In the genomic region with DNA sequence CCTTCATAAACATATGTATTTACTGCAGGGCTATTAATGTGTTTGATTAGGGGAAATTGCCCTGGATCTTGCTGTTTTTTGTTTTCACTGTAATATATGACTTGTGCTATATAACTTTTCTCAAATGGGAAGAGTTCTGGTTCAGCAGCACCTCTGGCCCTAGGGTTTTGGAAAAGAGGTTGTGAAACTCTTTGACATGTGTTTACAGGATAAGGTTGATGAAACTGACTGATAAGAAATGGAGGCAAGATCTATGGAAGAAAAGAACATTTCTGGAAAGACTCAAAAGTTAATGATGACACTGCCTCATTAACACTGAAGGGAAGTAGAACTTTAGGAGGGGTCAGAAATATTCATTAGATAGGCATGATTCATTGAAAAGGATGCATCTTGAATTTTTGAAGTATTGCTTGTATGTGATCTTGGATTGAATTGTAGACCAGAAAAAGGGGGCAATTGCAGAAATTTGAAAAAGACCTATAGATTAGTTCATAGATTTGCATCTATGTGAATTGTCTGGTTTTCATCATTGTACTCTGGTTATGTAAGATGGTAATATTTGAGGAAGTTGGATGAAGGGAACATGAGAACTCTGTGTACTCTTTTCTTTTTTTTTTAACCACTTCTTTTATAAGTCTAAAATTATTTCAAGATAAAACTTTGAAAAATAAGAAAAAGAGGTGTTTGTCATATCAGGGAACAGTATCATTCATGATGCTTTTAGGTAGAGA, we compare ENCODE assay signal across 16 cellular contexts. TPM values are rescaled to one million over a fixed set of nuclear protein-coding genes. Genes with fewer than 3 reads are reported as not detected.
A peak's percentile ranks its signal among the peaks of the same experiment; 100 is the strongest.
DNase-seq lines count a peak whose midpoint lies in the region; ATAC-seq and TF ChIP-seq lines count a peak whose summit lies in the region.
"Had no signal": no experiment of that assay in that cellular context is flagged by ENCODE, and none has a peak within 500 bp of the region (broad histone marks: within the 10 kb centered on the region; RNA-seq: fewer than 3 reads in every experiment).

No MANE protein-coding gene starts in this region.

- TF ChIP-seq POLR2A in NB4 (IDR thresholded peaks at IDR 0.05; ENCODE audit: extremely low read depth, insufficient read length) (no peak), suprapubic skin (IDR thresholded peaks at IDR 0.05) (no peak)

- no peaks in the 10 kb centered on the region for H3K9me3 Mint-ChIP-seq in Caco-2 (ENCODE audit: unreplicated experiment)
- H3K9me3 Mint-ChIP-seq: activated naive CD4-positive, alpha-beta T cell treated with anti-CD3 and anti-CD28 coated beads for 36 hours; H9 had no signal

- no TSS peak for BruUV-seq in Caco-2 (replicated peaks; lab: Mats Ljungman, UMichigan)

- ATAC-seq in GM21717 (IDR thresholded peaks at IDR 0.05; ENCODE audit: unreplicated experiment) (no peak), esophagus mucosa (no peak)
- ATAC-seq: left cardiac atrium had no signal

- POLR2A ChIA-PET in Caco-2 (lab: Charles Lee): no interaction called here

- peak overlapping the region; percentile 52 for H3K27ac ChIP-seq in suprapubic skin
- H3K27ac ChIP-seq: SJSA1 had no signal

- CTCF ChIA-PET in Caco-2 (lab: Charles Lee): no interaction called here

- no peaks in the 10 kb centered on the region for H3K9me3 ChIP-seq in Caco-2
- H3K9me3 ChIP-seq in suprapubic skin: no peaks in the 10 kb centered on the region
- H3K9me3 ChIP-seq: BE2C, SJSA1 had no signal

- TF ChIP-seq CTCF in Caco-2 (IDR thresholded peaks at IDR 0.05; ENCODE audit: insufficient read depth in 1 of 2, low read depth in 1 of 2, low read length in 1 of 2, severe bottlenecking in 1 of 2, unreplicated experiment in 1 of 2) (no peak), NB4 (IDR thresholded peaks at IDR 0.05; ENCODE audit: low read depth, low read length) (no peak), fibroblast of villous mesenchyme (IDR thresholded peaks at IDR 0.05; ENCODE audit: insufficient read depth, low read depth, low read length) (no peak), suprapubic skin (IDR thresholded peaks at IDR 0.05) (no peak)

- H3K27me3 ChIP-seq in Caco-2 (replicated peaks; ENCODE audit: control insufficient read depth, insufficient read depth, low read length) (no peaks in the 10 kb centered on the region), suprapubic skin (no peaks in the 10 kb centered on the region)
- H3K27me3 ChIP-seq: BE2C, SJSA1 had no signal

- intact Hi-C loops in Caco-2 (cut with micrococcal nuclease; ENCODE audit: unreplicated experiment): loop anchor here (10.0 kb wide), 1 partner anchor 234 kb away; no protein-coding TSS in a partner anchor

- H3K27me3 Mint-ChIP-seq in Caco-2 (ENCODE audit: insufficient read depth, unreplicated experiment): no peaks in the 10 kb centered on the region

- peak overlapping the region; percentile 45 for H3K27ac Mint-ChIP-seq in Caco-2 (ENCODE audit: unreplicated experiment)
- H3K27ac Mint-ChIP-seq: activated naive CD4-positive, alpha-beta T cell treated with anti-CD3 and anti-CD28 coated beads for 36 hours had no signal

- H3K4me3 Mint-ChIP-seq in Caco-2 (ENCODE audit: unreplicated experiment): no peak overlapping the region
- H3K4me3 Mint-ChIP-seq: activated naive CD4-positive, alpha-beta T cell treated with anti-CD3 and anti-CD28 coated beads for 36 hours; H9 had no signal

- no peak for TF ChIP-seq EP300 in suprapubic skin (IDR thresholded peaks at IDR 0.05)

- peaks cover 59% of the 10 kb centered on the region for H3K4me1 ChIP-seq in Caco-2
- peaks cover 95% of the 10 kb centered on the region for H3K4me1 ChIP-seq in suprapubic skin
- H3K4me1 ChIP-seq: BE2C had no signal

- H3K36me3 ChIP-seq in Caco-2 (ENCODE audit: control insufficient read depth, insufficient read depth, low read length) (no peaks in the 10 kb centered on the region), suprapubic skin (no peaks in the 10 kb centered on the region)
- H3K36me3 ChIP-seq: BE2C had no signal

- H3K4me3 ChIP-seq in Caco-2 (ENCODE audit: low read depth, low read length) (no peak overlapping the region), NB4 (ENCODE audit: low read depth, low read length) (no peak overlapping the region), fibroblast of villous mesenchyme (ENCODE audit: low read depth, low read length) (no peak overlapping the region), suprapubic skin (no peak overlapping the region)
- H3K4me3 ChIP-seq: SJSA1 had no signal

- H3K4me1 Mint-ChIP-seq in Caco-2 (ENCODE audit: low read depth, unreplicated experiment): peaks cover 66% of the 10 kb centered on the region

- H3K36me3 Mint-ChIP-seq in Caco-2 (ENCODE audit: insufficient read depth, unreplicated experiment): peaks cover 22% of the 10 kb centered on the region

- DNase-seq in Caco-2 (no peak), NB4 (ENCODE audit: low read depth) (peak; percentile 49), fibroblast of villous mesenchyme (ENCODE audit: low read depth) (peak; percentile 90), suprapubic skin (ENCODE audit: low spot score in 2 of 2) (no peak), UCSD-AML1 (lab: John Stamatoyannopoulos, UW; ENCODE audit: unreplicated experiment) (no peak), NCI-H345 (lab: John Stamatoyannopoulos, UW) (no peak)
- DNase-seq: activated naive CD4-positive, alpha-beta T cell treated with anti-CD3 and anti-CD28 coated beads for 36 hours; BE2C; H9; left cardiac atrium; NCI-H226; stimulated activated CD4-positive, alpha-beta T cell treated with anti-CD3 and anti-CD28 coated beads, Interleukin-4, amount 100 ng/mL, for 24 hours; T1000 had no signal

RNA-seq across cellular contexts. Expression of a gene that starts 54.0 kb away (rescaled TPM):
- total RNA-seq in Caco-2 (2022) (216 and 233 TPM in 2 replicates), fibroblast of villous mesenchyme (115 and 132 TPM in 2 replicates), suprapubic skin (100 to 1,000 TPM in 2 of 4 donors, 10 to 100 TPM in 2; 76.1 to 147 (median 93.1) TPM), esophagus mucosa (44.0 TPM)

Comparison
In these comparisons a context has a peak if more than half of its experiments do, and no peak if none do; other contexts are left out.
1. DNase-seq: peak in NB4 (single experiment) and fibroblast of villous mesenchyme (single experiment); none in Caco-2 (0 of 2), suprapubic skin (0 of 2), UCSD-AML1 (single experiment) and NCI-H345 (single experiment).